40 cellular contexts compared by ENCODE assay signal in the genomic region with DNA sequence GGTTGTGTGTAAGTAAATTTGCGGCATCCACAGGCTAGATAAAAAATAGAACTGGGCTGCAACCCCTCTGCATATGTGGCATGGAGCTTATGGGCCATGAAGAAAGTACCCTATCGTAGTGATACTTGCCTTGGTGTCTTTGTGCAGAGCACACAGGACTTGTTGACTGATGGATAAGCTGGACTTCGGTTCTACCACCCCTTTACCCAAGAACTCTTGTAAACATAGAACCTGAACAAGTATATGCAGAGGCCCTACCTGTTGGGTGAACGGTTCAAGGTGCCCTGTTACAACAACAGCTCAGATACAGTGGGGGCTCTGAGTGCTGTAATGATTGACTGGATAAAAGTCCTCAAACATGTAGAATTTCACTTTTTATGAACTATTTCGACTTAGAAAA. TPM values are rescaled to one million over a fixed set of nuclear protein-coding genes. Genes with fewer than 3 reads are reported as not detected.
"Had no signal": no experiment of that assay in that cellular context is flagged by ENCODE, and none has a peak within 500 bp of the region (broad histone marks: within the 10 kb centered on the region; RNA-seq: fewer than 3 reads in every experiment).

No MANE protein-coding gene starts in this region.

- H3K4me3 Mint-ChIP-seq: activated naive CD4-positive, alpha-beta T cell treated with anti-CD3 and anti-CD28 coated beads for 36 hours; activated naive CD4-positive, alpha-beta T cell treated with anti-CD3 and anti-CD28 coated beads, Interleukin-2, amount 10 ng/mL, durations not matched to agents 7 days and 5 days; activated naive CD4-positive, alpha-beta T cell treated with anti-CD3 and anti-CD28 coated beads, Interleukin-2, amount 50 U/mL, for 24 hours; activated naive CD8-positive, alpha-beta T cell; activated naive CD8-positive, alpha-beta T cell treated with anti-CD3 and anti-CD28 coated beads for 36 hours; activated naive CD8-positive, alpha-beta T cell treated with anti-CD3 and anti-CD28 coated beads, Interleukin-2, amount 10 ng/mL, durations not matched to agents 7 days and 5 days; activated naive CD8-positive, alpha-beta T cell treated with anti-CD3 and anti-CD28 coated beads, Interleukin-2, amount 50 U/mL, for 24 hours; activated T-cell treated with anti-CD3 and anti-CD28 coated beads, Interleukin-2, amount 50 U/mL, for 24 hours; activated T-cell treated with anti-CD3 and anti-CD28 coated beads, Interleukin-2, amount 50 U/mL, for 4 hours; activated T-cell treated with anti-CD3 and anti-CD28 coated beads, Interleukin-2, amount 50 U/mL, for 72 hours; activated T-helper 1 cell treated with anti-CD3 and anti-CD28 coated beads, Interleukin-12 subunit alpha, Interleukin-12 subunit beta, Interleukin-2, Interleukin-4 antibody, amounts not matched to agents 30 ng/mL and 10 ng/mL and 1 ng/mL, durations not matched to agents 14 hours and 24 hours and 36 hours; activated T-helper 17 cell treated with anti-CD3 and anti-CD28 coated beads, Interleukin-2, amount 50 U/mL, for 72 hours; central memory CD8-positive, alpha-beta T cell had no signal

- FAIRE-seq: astrocyte, bronchial epithelial cell had no signal

- H3K27ac ChIP-seq: adrenal gland, ascending aorta, body of pancreas, brain microvascular endothelial cell, breast epithelium, cardiac muscle cell had no signal

- H3K4me1 ChIP-seq: ascending aorta, breast epithelium had no signal

- H3K9me3 Mint-ChIP-seq: activated naive CD4-positive, alpha-beta T cell treated with anti-CD3 and anti-CD28 coated beads for 36 hours; activated naive CD4-positive, alpha-beta T cell treated with anti-CD3 and anti-CD28 coated beads, Interleukin-2, amount 10 ng/mL, durations not matched to agents 7 days and 5 days; activated naive CD4-positive, alpha-beta T cell treated with anti-CD3 and anti-CD28 coated beads, Interleukin-2, amount 50 U/mL, for 24 hours; activated naive CD4-positive, alpha-beta T cell treated with anti-CD3 and anti-CD28 coated beads, Interleukin-2, amount 50 U/mL, for 72 hours; activated naive CD8-positive, alpha-beta T cell treated with anti-CD3 and anti-CD28 coated beads for 36 hours; activated naive CD8-positive, alpha-beta T cell treated with anti-CD3 and anti-CD28 coated beads, Interleukin-2, amount 10 ng/mL, durations not matched to agents 7 days and 5 days; activated naive CD8-positive, alpha-beta T cell treated with anti-CD3 and anti-CD28 coated beads, Interleukin-2, amount 50 U/mL, for 24 hours; activated T-cell treated with anti-CD3 and anti-CD28 coated beads, Interleukin-2, amount 50 U/mL, for 24 hours; activated T-cell treated with anti-CD3 and anti-CD28 coated beads, Interleukin-2, amount 50 U/mL, for 4 hours; activated T-cell treated with anti-CD3 and anti-CD28 coated beads, Interleukin-2, amount 50 U/mL, for 72 hours; activated T-helper 1 cell treated with anti-CD3 and anti-CD28 coated beads, Interleukin-12 subunit alpha, Interleukin-12 subunit beta, Interleukin-2, Interleukin-4 antibody, amounts not matched to agents 30 ng/mL and 10 ng/mL and 1 ng/mL, durations not matched to agents 14 hours and 24 hours and 36 hours; activated T-helper 17 cell treated with anti-CD3 and anti-CD28 coated beads, Interleukin-2, amount 50 U/mL, for 72 hours; activated T-helper 2 cell treated with anti-CD3 and anti-CD28 coated beads, Interferon-gamma antibody, Interleukin-2, Interleukin-4, amounts not matched to agents 10 μg/mL and 5 μg/mL and 100 μg/mL, durations not matched to agents 14 hours and 24 hours and 36 hours; central memory CD8-positive, alpha-beta T cell had no signal

- H3K36me3 Mint-ChIP-seq: activated naive CD4-positive, alpha-beta T cell treated with anti-CD3 and anti-CD28 coated beads, Interleukin-2, amount 10 ng/mL, durations not matched to agents 7 days and 5 days; activated naive CD4-positive, alpha-beta T cell treated with anti-CD3 and anti-CD28 coated beads, Interleukin-2, amount 50 U/mL, for 24 hours; activated naive CD8-positive, alpha-beta T cell; activated naive CD8-positive, alpha-beta T cell treated with anti-CD3 and anti-CD28 coated beads for 36 hours; brain had no signal

- H3K4me3 ChIP-seq: adrenal gland, ascending aorta, body of pancreas, breast epithelium, cardiac muscle cell had no signal

- H3K36me3 ChIP-seq: adrenal gland, ascending aorta, brain microvascular endothelial cell, breast epithelium, cardiac muscle cell had no signal

- H3K9me3 ChIP-seq: adrenal gland, ascending aorta, body of pancreas, breast epithelium had no signal

- DNase-seq: activated effector memory CD4-positive, alpha-beta T cell treated with anti-CD3 and anti-CD28 coated beads, Interleukin-2, amount 50 U/mL, for 16 hours; activated effector memory CD4-positive, alpha-beta T cell treated with Interleukin-2 at 50 U/mL for 16 hours; activated gamma-delta T cell; activated gamma-delta T cell treated with Interleukin-2 at 50 U/mL for 16 hours; activated naive CD4-positive, alpha-beta T cell; activated naive CD4-positive, alpha-beta T cell treated with anti-CD3 and anti-CD28 coated beads for 36 hours; activated naive CD4-positive, alpha-beta T cell treated with anti-CD3 and anti-CD28 coated beads, Interleukin-2, amount 10 ng/mL, durations not matched to agents 7 days and 5 days; activated naive CD4-positive, alpha-beta T cell treated with anti-CD3 and anti-CD28 coated beads, Interleukin-2, amount 50 U/mL, for 16 hours; activated naive CD4-positive, alpha-beta T cell treated with Interleukin-2 at 50 U/mL for 16 hours; activated naive CD8-positive, alpha-beta T cell treated with anti-CD3 and anti-CD28 coated beads for 36 hours; activated naive CD8-positive, alpha-beta T cell treated with anti-CD3 and anti-CD28 coated beads, Interleukin-2, amount 10 ng/mL, durations not matched to agents 7 days and 5 days; activated naive CD8-positive, alpha-beta T cell treated with anti-CD3 and anti-CD28 coated beads, Interleukin-2, amount 50 U/mL, for 24 hours; activated T-cell treated with anti-CD3 and anti-CD28 coated beads, Interleukin-2, amount 50 U/mL, for 1 hour; activated T-cell treated with anti-CD3 and anti-CD28 coated beads, Interleukin-2, amount 50 U/mL, for 24 hours; activated T-cell treated with anti-CD3 and anti-CD28 coated beads, Interleukin-2, amount 50 U/mL, for 4 hours; activated T-cell treated with anti-CD3 and anti-CD28 coated beads, Interleukin-2, amount 50 U/mL, for 48 hours; activated T-cell treated with anti-CD3 and anti-CD28 coated beads, Interleukin-2, amount 50 U/mL, for 72 hours; adrenal gland; amniotic stem cell; amygdala; anterior cingulate cortex; aorta; body of pancreas; brain microvascular endothelial cell; caudate nucleus; central memory CD4-positive, alpha-beta T cell; cerebellar nuclear complex had no signal

- ATAC-seq: activated naive CD4-positive, alpha-beta T cell treated with anti-CD3 and anti-CD28 coated beads, Interleukin-2, amount 50 U/mL, for 72 hours; activated naive CD8-positive, alpha-beta T cell treated with anti-CD3 and anti-CD28 coated beads, Interleukin-2, amount 50 U/mL, for 24 hours; activated T-cell treated with anti-CD3 and anti-CD28 coated beads, Interleukin-2, amount 50 U/mL, for 4 hours; activated T-cell treated with anti-CD3 and anti-CD28 coated beads, Interleukin-2, amount 50 U/mL, for 72 hours; activated T-helper 17 cell treated with anti-CD3 and anti-CD28 coated beads, Interleukin-2, amount 50 U/mL, for 72 hours; body of pancreas had no signal

- H3K27ac Mint-ChIP-seq: activated naive CD4-positive, alpha-beta T cell treated with anti-CD3 and anti-CD28 coated beads for 36 hours; activated naive CD4-positive, alpha-beta T cell treated with anti-CD3 and anti-CD28 coated beads, Interleukin-2, amount 10 ng/mL, durations not matched to agents 7 days and 5 days; activated naive CD4-positive, alpha-beta T cell treated with anti-CD3 and anti-CD28 coated beads, Interleukin-2, amount 50 U/mL, for 24 hours; activated naive CD4-positive, alpha-beta T cell treated with anti-CD3 and anti-CD28 coated beads, Interleukin-2, amount 50 U/mL, for 72 hours; activated naive CD8-positive, alpha-beta T cell; activated naive CD8-positive, alpha-beta T cell treated with anti-CD3 and anti-CD28 coated beads for 36 hours; activated naive CD8-positive, alpha-beta T cell treated with anti-CD3 and anti-CD28 coated beads, Interleukin-2, amount 10 ng/mL, durations not matched to agents 7 days and 5 days; activated naive CD8-positive, alpha-beta T cell treated with anti-CD3 and anti-CD28 coated beads, Interleukin-2, amount 50 U/mL, for 24 hours; activated T-cell treated with anti-CD3 and anti-CD28 coated beads, Interleukin-2, amount 50 U/mL, for 24 hours; activated T-cell treated with anti-CD3 and anti-CD28 coated beads, Interleukin-2, amount 50 U/mL, for 72 hours; activated T-helper 1 cell treated with anti-CD3 and anti-CD28 coated beads, Interleukin-12 subunit alpha, Interleukin-12 subunit beta, Interleukin-2, Interleukin-4 antibody, amounts not matched to agents 30 ng/mL and 10 ng/mL and 1 ng/mL, durations not matched to agents 14 hours and 24 hours and 36 hours; activated T-helper 17 cell treated with anti-CD3 and anti-CD28 coated beads, Interleukin-2, amount 50 U/mL, for 72 hours; activated T-helper 2 cell treated with anti-CD3 and anti-CD28 coated beads, Interferon-gamma antibody, Interleukin-2, Interleukin-4, amounts not matched to agents 10 μg/mL and 5 μg/mL and 100 μg/mL, durations not matched to agents 14 hours and 24 hours and 36 hours; brain had no signal

- H3K27me3 ChIP-seq: adrenal gland, ascending aorta, body of pancreas, brain microvascular endothelial cell, breast epithelium, cardiac muscle cell had no signal

RNA-seq across cellular contexts. Expression of a gene that starts 3.0 kb away (rescaled TPM):
- total RNA-seq: activated T-helper 1 cell treated with anti-CD3 and anti-CD28 coated beads, Interleukin-12 subunit alpha, Interleukin-12 subunit beta, Interleukin-2, Interleukin-4 antibody, amounts not matched to agents 30 ng/mL and 10 ng/mL and 1 ng/mL, durations not matched to agents 14 hours and 24 hours and 36 hours had no signal
